8 cellular contexts compared by ENCODE assay signal in the genomic region with DNA sequence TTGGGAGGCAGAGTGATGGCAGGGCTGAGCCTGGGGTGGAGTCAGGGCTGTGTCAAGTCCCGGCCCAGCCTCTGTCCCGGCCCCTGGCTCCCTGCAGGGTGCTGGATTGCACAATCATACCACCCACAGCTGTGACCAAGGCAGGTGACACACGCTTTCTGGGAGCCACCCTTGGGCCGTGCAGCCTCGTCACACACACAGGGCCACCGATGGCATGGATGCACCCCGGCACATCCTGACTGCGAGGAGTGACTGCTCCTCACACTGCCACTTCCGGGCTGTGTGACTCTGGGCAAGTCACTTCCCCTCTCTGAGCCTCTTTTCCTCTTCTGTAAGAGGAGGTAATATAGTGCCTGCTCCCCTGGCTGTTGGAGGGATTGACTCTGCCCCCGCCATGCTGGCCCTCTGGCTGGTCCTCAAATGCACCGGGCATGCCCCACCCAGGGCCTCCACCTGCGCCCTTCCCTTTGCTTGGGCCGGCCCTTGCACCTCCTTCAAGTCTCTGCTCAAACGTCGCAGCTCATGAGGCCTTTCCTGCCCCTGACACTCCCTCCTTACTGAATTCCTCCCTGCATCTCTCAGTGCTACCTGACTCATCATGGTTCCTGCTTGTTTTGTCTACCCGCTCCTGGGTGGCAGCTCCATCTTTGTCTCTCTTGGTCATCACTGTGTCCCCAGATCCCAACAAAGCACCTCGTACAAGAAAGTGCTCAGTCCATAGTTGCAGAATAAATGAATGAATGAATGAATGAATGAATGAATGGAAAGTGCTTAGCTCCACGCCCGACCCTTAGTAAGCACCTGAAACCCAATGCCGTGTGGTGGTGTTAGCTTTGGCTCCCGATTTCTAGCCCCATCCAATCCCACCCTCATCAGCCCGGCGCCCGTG.
DNase-seq lines count a peak whose midpoint lies in the region; ATAC-seq and TF ChIP-seq lines count a peak whose summit lies in the region.

No MANE protein-coding gene starts in this region.

- POLR2A ChIA-PET in CD4-positive, alpha-beta memory T cell (lab: Charles Lee; ENCODE audit: partially characterized antibody): no interaction called here

- H3K4me1 Mint-ChIP-seq in Calu3 (ENCODE audit: low read depth, unreplicated experiment): peaks cover 40% of the 10 kb centered on the region
- H3K4me1 Mint-ChIP-seq in CD4-positive, alpha-beta memory T cell: peaks cover 8 to 21% (median 13%) of the 10 kb centered on the region in 4 donors

- CTCF ChIA-PET in Calu3 (lab: Charles Lee): interaction anchor here (0.5 to 1.6 kb wide), 4 partner anchors 17 to 213 kb away, joined by 3 to 4 read pairs (median 3); no protein-coding TSS in a partner anchor
- CTCF ChIA-PET in CD4-positive, alpha-beta memory T cell (lab: Charles Lee; ENCODE audit: partially characterized antibody): interaction anchor here (0.9 kb wide), 1 partner anchor 29 kb away, joined by 3 read pairs; no protein-coding TSS in a partner anchor

- BruUV-seq in Calu3 (replicated peaks; lab: Mats Ljungman, UMichigan): no TSS peak

- H3K9me3 Mint-ChIP-seq in Calu3 (ENCODE audit: low read depth, unreplicated experiment): no peaks in the 10 kb centered on the region
- H3K9me3 Mint-ChIP-seq in CD4-positive, alpha-beta memory T cell: no peaks in the 10 kb centered on the region

- peaks cover 27% of the 10 kb centered on the region for H3K4me1 ChIP-seq in ovary (ENCODE audit: insufficient read depth)
- peaks cover 6% of the 10 kb centered on the region for H3K4me1 ChIP-seq in CD4-positive, alpha-beta memory T cell (ENCODE audit: insufficient read depth, low read length)

- peaks cover 13% of the 10 kb centered on the region for H3K36me3 Mint-ChIP-seq in Calu3 (ENCODE audit: insufficient read depth, unreplicated experiment)
- no peaks in the 10 kb centered on the region for H3K36me3 Mint-ChIP-seq in CD4-positive, alpha-beta memory T cell

- DNase-seq in Calu3 (peak; percentile 79), NCI-H69 (lab: John Stamatoyannopoulos, UW) (peak; percentile 8), erythroblast (lab: John Stamatoyannopoulos, UW) (peak; percentile 17 to 52), ovary (peak in 3 of 5 donors; percentile 44 to 64 (median 56)), GM20000 (ENCODE audit: low spot score) (no peak), NCI-H1436 (lab: John Stamatoyannopoulos, UW) (no peak)
- no peak for DNase-seq in CD4-positive, alpha-beta memory T cell

- H3K27me3 ChIP-seq in ovary: no peaks in the 10 kb centered on the region
- H3K27me3 ChIP-seq in CD4-positive, alpha-beta memory T cell (ENCODE audit: insufficient read depth, low read length): no peaks in the 10 kb centered on the region

- no peak overlapping the region for H3K4me3 Mint-ChIP-seq in Calu3 (ENCODE audit: low read depth, unreplicated experiment)
- no peak overlapping the region for H3K4me3 Mint-ChIP-seq in CD4-positive, alpha-beta memory T cell

- no peak for ATAC-seq in GM19324 (IDR thresholded peaks at IDR 0.05; ENCODE audit: low FRiP score, unreplicated experiment)

- no peaks in the 10 kb centered on the region for H3K27me3 Mint-ChIP-seq in Calu3 (ENCODE audit: unreplicated experiment)
- H3K27me3 Mint-ChIP-seq in CD4-positive, alpha-beta memory T cell: peaks cover 4 to 6% of the 10 kb centered on the region in 2 donors

- TF ChIP-seq CTCF in Calu3 (IDR thresholded peaks at IDR 0.05; ENCODE audit: unreplicated experiment) (no peak), ovary (IDR thresholded peaks at IDR 0.05) (no peak), GM20000 (IDR thresholded peaks at IDR 0.05; ENCODE audit: extremely low read depth, missing control alignments) (no peak)

- TF ChIP-seq POLR2A in erythroblast (IDR thresholded peaks at IDR 0.05; ENCODE audit: low read length) (no peak), ovary (IDR thresholded peaks at IDR 0.05) (no peak)

- H3K27ac Mint-ChIP-seq in Calu3 (ENCODE audit: unreplicated experiment): peak overlapping the region; percentile 72
- H3K27ac Mint-ChIP-seq in CD4-positive, alpha-beta memory T cell: peak overlapping the region in 1 of 7 donors; percentile 5

- H3K36me3 ChIP-seq in ovary: no peaks in the 10 kb centered on the region
- H3K36me3 ChIP-seq in CD4-positive, alpha-beta memory T cell (ENCODE audit: insufficient read depth, low read length): no peaks in the 10 kb centered on the region

- TF ChIP-seq EP300 in ovary (IDR thresholded peaks at IDR 0.05): no peak

- H3K9me3 ChIP-seq in ovary: no peaks in the 10 kb centered on the region
- H3K9me3 ChIP-seq in CD4-positive, alpha-beta memory T cell (ENCODE audit: control insufficient read depth in 1 of 2, low read length in 2 of 2): no peaks in the 10 kb centered on the region

- H3K27ac ChIP-seq in ovary: peak overlapping the region; percentile 92 to 95
- no peak overlapping the region for H3K27ac ChIP-seq in CD4-positive, alpha-beta memory T cell (ENCODE audit: low read depth, low read length)

- H3K4me3 ChIP-seq in ovary: no peak overlapping the region
- no peak overlapping the region for H3K4me3 ChIP-seq in CD4-positive, alpha-beta memory T cell (ENCODE audit: low read length in 2 of 2)

- 46 to 52% (median 47%) methylated on average over 24 of the region's 24 CpGs for WGBS in ovary, 3 donors

- intact Hi-C loops in Calu3 (cut with micrococcal nuclease; ENCODE audit: unreplicated experiment) (no loop called here), ovary (cut with DNase I) (loop anchor here in 2 of 4 donors (2.0 to 10.0 kb wide), 3 partner anchors 93 to 181 kb away; a partner anchor contains a TSS)
- intact Hi-C loops in CD4-positive, alpha-beta memory T cell (cut with micrococcal nuclease): no loop called here

Comparison
In these comparisons a context has a peak if more than half of its experiments do, and no peak if none do; other contexts are left out.
1. DNase-seq: peak in Calu3 (single experiment), NCI-H69 (single experiment), erythroblast (2 of 2) and ovary (3 of 5); none in CD4-positive, alpha-beta memory T cell (0 of 5), GM20000 (single experiment) and NCI-H1436 (single experiment).